In the genomic region with DNA sequence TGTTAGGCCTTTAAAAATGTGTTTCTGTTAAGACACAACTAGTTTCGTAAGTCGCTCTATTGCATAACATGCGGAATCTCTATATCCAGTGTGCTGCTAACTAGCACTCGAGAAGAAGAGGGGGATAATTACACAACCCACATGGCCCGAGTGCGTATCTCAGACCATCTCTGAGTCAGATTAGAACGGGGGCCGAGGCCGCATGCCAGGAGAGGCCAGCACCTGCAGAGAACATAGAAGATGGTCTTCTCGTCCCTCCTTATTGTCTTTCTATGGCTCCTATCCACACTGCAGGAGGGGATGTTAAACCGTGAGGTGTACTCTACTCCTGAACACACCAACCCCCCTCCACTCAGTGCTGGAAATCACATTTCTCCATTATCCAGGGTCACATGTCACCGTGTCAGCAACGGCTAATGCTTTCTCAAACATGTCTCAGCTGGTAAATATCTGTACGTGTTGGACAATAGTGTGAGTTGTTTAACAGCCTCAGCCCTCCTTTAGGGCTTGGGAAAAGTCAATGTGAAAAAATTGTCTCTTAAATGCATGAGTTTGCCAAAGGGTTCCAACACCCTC, we compare ENCODE assay signal across 10 cellular contexts. TPM values are rescaled to one million over a fixed set of nuclear protein-coding genes. Genes with fewer than 3 reads are reported as not detected.
DNase-seq lines count a peak whose midpoint lies in the region; ATAC-seq and TF ChIP-seq lines count a peak whose summit lies in the region.
"Had no signal": no experiment of that assay in that cellular context is flagged by ENCODE, and none has a peak within 500 bp of the region (broad histone marks: within the 10 kb centered on the region; RNA-seq: fewer than 3 reads in every experiment).

No MANE protein-coding gene starts in this region.

- TF ChIP-seq POLR2A in transverse colon (IDR thresholded peaks at IDR 0.05) = no peak

- H3K9me3 Mint-ChIP-seq in activated naive CD8-positive, alpha-beta T cell (ENCODE audit: low read depth) = no peaks in the 10 kb centered on the region
- H3K9me3 Mint-ChIP-seq in activated naive CD8-positive, alpha-beta T cell treated with anti-CD3 and anti-CD28 coated beads for 36 hours = no peaks in the 10 kb centered on the region
- H3K9me3 Mint-ChIP-seq in glutamatergic neuron (ENCODE audit: unreplicated experiment) = peaks cover 14% of the 10 kb centered on the region
- H3K9me3 Mint-ChIP-seq: activated CD4-positive, alpha-beta memory T cell treated with anti-CD3 and anti-CD28 coated beads, Interleukin-2, amount 10 ng/mL, durations not matched to agents 7 days and 5 days had no signal

- no peaks in the 10 kb centered on the region for H3K27me3 Mint-ChIP-seq in activated naive CD8-positive, alpha-beta T cell
- H3K27me3 Mint-ChIP-seq in activated naive CD8-positive, alpha-beta T cell treated with anti-CD3 and anti-CD28 coated beads for 36 hours = no peaks in the 10 kb centered on the region
- peaks cover 9% of the 10 kb centered on the region for H3K27me3 Mint-ChIP-seq in glutamatergic neuron (ENCODE audit: unreplicated experiment)
- H3K27me3 Mint-ChIP-seq: activated CD4-positive, alpha-beta memory T cell treated with anti-CD3 and anti-CD28 coated beads, Interleukin-2, amount 10 ng/mL, durations not matched to agents 7 days and 5 days had no signal

- intact Hi-C loops in transverse colon (cut with DNase I; ENCODE audit: low total_unique reads) = no loop called here

- H3K4me3 Mint-ChIP-seq in activated naive CD8-positive, alpha-beta T cell = no peak overlapping the region
- no peak overlapping the region for H3K4me3 Mint-ChIP-seq in activated naive CD8-positive, alpha-beta T cell treated with anti-CD3 and anti-CD28 coated beads for 36 hours
- H3K4me3 Mint-ChIP-seq in glutamatergic neuron (ENCODE audit: unreplicated experiment) = no peak overlapping the region
- H3K4me3 Mint-ChIP-seq: activated CD4-positive, alpha-beta memory T cell treated with anti-CD3 and anti-CD28 coated beads, Interleukin-2, amount 10 ng/mL, durations not matched to agents 7 days and 5 days had no signal

- DNase-seq in activated naive CD8-positive, alpha-beta T cell treated with anti-CD3 and anti-CD28 coated beads for 36 hours = no peak
- DNase-seq in SIG-M5 (lab: John Stamatoyannopoulos, UW) (peak; percentile 91), glutamatergic neuron (no peak), transverse colon (no peak), pons (ENCODE audit: low spot score) (no peak)
- DNase-seq: activated CD4-positive, alpha-beta memory T cell treated with anti-CD3 and anti-CD28 coated beads, Interleukin-2, amount 10 ng/mL, durations not matched to agents 7 days and 5 days; brain microvascular endothelial cell had no signal

- H3K4me3 ChIP-seq in transverse colon = no peak overlapping the region

- peak overlapping the region in 3 of 4 donors; percentile 13 to 36 (median 14) for H3K27ac ChIP-seq in transverse colon
- H3K27ac ChIP-seq: brain microvascular endothelial cell had no signal

- no peak for TF ChIP-seq EP300 in transverse colon (IDR thresholded peaks at IDR 0.05; ENCODE audit: low read depth)

- H3K4me1 Mint-ChIP-seq in activated naive CD8-positive, alpha-beta T cell (ENCODE audit: low read depth) = peaks cover 82% of the 10 kb centered on the region
- peaks cover 70% of the 10 kb centered on the region for H3K4me1 Mint-ChIP-seq in activated naive CD8-positive, alpha-beta T cell treated with anti-CD3 and anti-CD28 coated beads for 36 hours
- peaks cover 36% of the 10 kb centered on the region for H3K4me1 Mint-ChIP-seq in glutamatergic neuron (ENCODE audit: low read depth, unreplicated experiment)

- TF ChIP-seq CTCF in glutamatergic neuron (IDR thresholded peaks at IDR 0.05; ENCODE audit: partially characterized antibody, unreplicated experiment) (no peak), transverse colon (IDR thresholded peaks at IDR 0.05) (no peak)

- peak overlapping the region; percentile 74 for H3K27ac Mint-ChIP-seq in activated naive CD8-positive, alpha-beta T cell
- no peak overlapping the region for H3K27ac Mint-ChIP-seq in activated naive CD8-positive, alpha-beta T cell treated with anti-CD3 and anti-CD28 coated beads for 36 hours
- peak overlapping the region; percentile 12 for H3K27ac Mint-ChIP-seq in glutamatergic neuron (ENCODE audit: unreplicated experiment)

- peaks cover 2% of the 10 kb centered on the region for H3K36me3 Mint-ChIP-seq in activated naive CD8-positive, alpha-beta T cell
- H3K36me3 Mint-ChIP-seq in activated naive CD8-positive, alpha-beta T cell treated with anti-CD3 and anti-CD28 coated beads for 36 hours = peaks cover 14% of the 10 kb centered on the region
- H3K36me3 Mint-ChIP-seq in glutamatergic neuron (ENCODE audit: unreplicated experiment) = peaks cover 6% of the 10 kb centered on the region

- H3K9me3 ChIP-seq in transverse colon = no peaks in the 10 kb centered on the region

- H3K27me3 ChIP-seq in transverse colon = no peaks in the 10 kb centered on the region
- H3K27me3 ChIP-seq: brain microvascular endothelial cell had no signal

- ATAC-seq in HG03378 (IDR thresholded peaks at IDR 0.05; ENCODE audit: unreplicated experiment) (no peak), HG02840 (IDR thresholded peaks at IDR 0.05; ENCODE audit: low FRiP score, unreplicated experiment) (no peak)

- no peaks in the 10 kb centered on the region for H3K36me3 ChIP-seq in transverse colon
- H3K36me3 ChIP-seq: brain microvascular endothelial cell had no signal

- peaks cover 0 to 11% (median 6%) of the 10 kb centered on the region in 4 donors for H3K4me1 ChIP-seq in transverse colon

- in situ Hi-C loops in transverse colon (cut with MboI; ENCODE audit: low pct_ligation_motif_present in 1 of 4, low pct_unique_long_range_greater_than_20kb in 1 of 4, low sequenced_read_pairs in 3 of 4) = no loop called here

- WGBS in transverse colon (ENCODE audit: low coverage in 1 of 2), 2 donors = 76 to 83% methylated on average over 6 to 14 of the region's 14 CpGs

RNA-seq across cellular contexts. Expression of a gene that starts 56.3 kb away (rescaled TPM):
- 10 to 100 TPM; 55.1 to 56.7 TPM for total RNA-seq in activated naive CD8-positive, alpha-beta T cell treated with anti-CD3 and anti-CD28 coated beads for 36 hours
- 68.0 TPM for total RNA-seq in glutamatergic neuron (ENCODE audit: unreplicated experiment)
- 100 to 1,000 TPM in 1 of 4 donors, 10 to 100 TPM in 3; 29.5 to 171 (median 60.3) TPM for total RNA-seq in transverse colon
